Comparison of ENCODE assay signal across 18 cellular contexts in the genomic region with DNA sequence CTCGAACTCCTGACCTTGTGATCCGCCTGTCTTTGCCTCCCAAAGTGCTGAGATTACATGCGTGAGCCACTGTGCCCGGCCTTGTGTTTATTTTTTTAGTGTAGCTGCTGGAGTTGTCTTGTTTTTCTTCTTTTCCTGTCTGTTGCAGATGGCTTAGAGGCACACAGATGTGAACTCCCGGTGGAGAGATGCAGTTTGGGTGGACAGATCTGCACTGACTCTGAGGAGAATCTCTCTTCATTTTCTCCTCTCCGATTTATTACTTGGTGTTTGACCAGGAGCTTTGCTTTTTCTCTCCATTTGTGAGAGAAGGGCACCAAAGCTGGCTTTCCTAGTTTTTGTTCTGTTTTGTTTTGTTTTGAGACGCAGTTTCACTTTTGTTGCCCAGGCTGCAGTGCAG.
DNase-seq lines count a peak whose midpoint lies in the region; FAIRE-seq and TF ChIP-seq lines count a peak whose summit lies in the region.
"Had no signal": no experiment of that assay in that cellular context is flagged by ENCODE, and none has a peak within 500 bp of the region (broad histone marks: within the 10 kb centered on the region; RNA-seq: fewer than 3 reads in every experiment).

No MANE protein-coding gene starts in this region.

- H3K9me3 ChIP-seq in astrocyte (ENCODE audit: insufficient read depth, low read depth, low read length) = no peaks in the 10 kb centered on the region
- no peaks in the 10 kb centered on the region for H3K9me3 ChIP-seq in skeletal muscle tissue (ENCODE audit: control insufficient read depth in 3 of 3, low read length in 3 of 3)

- H3K9ac ChIP-seq in astrocyte (ENCODE audit: low read length) (peak overlapping the region; percentile 23), skeletal muscle tissue (ENCODE audit: low read depth in 1 of 3, low read length in 3 of 3) (no peak overlapping the region)

- no peak overlapping the region for H3K4me3 Mint-ChIP-seq in astrocyte (ENCODE audit: unreplicated experiment)
- no peak overlapping the region for H3K4me3 Mint-ChIP-seq in activated T-helper 1 cell treated with anti-CD3 and anti-CD28 coated beads, Interleukin-12 subunit alpha, Interleukin-12 subunit beta, Interleukin-2, Interleukin-4 antibody, amounts not matched to agents 30 ng/mL and 10 ng/mL and 1 ng/mL, durations not matched to agents 14 hours and 24 hours and 36 hours
- H3K4me3 Mint-ChIP-seq: CD14-positive monocyte had no signal

- H3K27me3 ChIP-seq in astrocyte (ENCODE audit: insufficient read depth, low read length) = no peaks in the 10 kb centered on the region
- no peaks in the 10 kb centered on the region for H3K27me3 ChIP-seq in skeletal muscle tissue (ENCODE audit: control insufficient read depth in 3 of 3, insufficient read depth in 3 of 3, low read length in 3 of 3)

- peaks cover 17% of the 10 kb centered on the region for H3K79me2 ChIP-seq in astrocyte (ENCODE audit: insufficient read depth, low read length)

- peaks cover 1% of the 10 kb centered on the region for H3K36me3 Mint-ChIP-seq in astrocyte (ENCODE audit: low read depth, unreplicated experiment)
- H3K36me3 Mint-ChIP-seq in activated T-helper 1 cell treated with anti-CD3 and anti-CD28 coated beads, Interleukin-12 subunit alpha, Interleukin-12 subunit beta, Interleukin-2, Interleukin-4 antibody, amounts not matched to agents 30 ng/mL and 10 ng/mL and 1 ng/mL, durations not matched to agents 14 hours and 24 hours and 36 hours (ENCODE audit: low read depth) = no peaks in the 10 kb centered on the region
- H3K36me3 Mint-ChIP-seq: CD14-positive monocyte had no signal

- no peak overlapping the region for H2AFZ ChIP-seq in astrocyte (ENCODE audit: low read depth, low read length)

- H3K36me3 ChIP-seq in astrocyte (ENCODE audit: insufficient read depth, low read length) (no peaks in the 10 kb centered on the region), skeletal muscle tissue (ENCODE audit: control insufficient read depth in 3 of 3, insufficient read depth in 3 of 3, low read length in 3 of 3) (peaks cover 2 to 6% (median 3%) of the 10 kb centered on the region in 3 donors)

- H3K9me3 Mint-ChIP-seq in astrocyte (ENCODE audit: unreplicated experiment) = no peaks in the 10 kb centered on the region
- H3K9me3 Mint-ChIP-seq in activated T-helper 1 cell treated with anti-CD3 and anti-CD28 coated beads, Interleukin-12 subunit alpha, Interleukin-12 subunit beta, Interleukin-2, Interleukin-4 antibody, amounts not matched to agents 30 ng/mL and 10 ng/mL and 1 ng/mL, durations not matched to agents 14 hours and 24 hours and 36 hours = no peaks in the 10 kb centered on the region
- H3K9me3 Mint-ChIP-seq: CD14-positive monocyte had no signal

- H3K4me1 Mint-ChIP-seq in astrocyte (ENCODE audit: low read depth, unreplicated experiment) = peaks cover 18% of the 10 kb centered on the region
- no peaks in the 10 kb centered on the region for H3K4me1 Mint-ChIP-seq in activated T-helper 1 cell treated with anti-CD3 and anti-CD28 coated beads, Interleukin-12 subunit alpha, Interleukin-12 subunit beta, Interleukin-2, Interleukin-4 antibody, amounts not matched to agents 30 ng/mL and 10 ng/mL and 1 ng/mL, durations not matched to agents 14 hours and 24 hours and 36 hours (ENCODE audit: low read depth)

- intact Hi-C loops in activated T-helper 1 cell treated with anti-CD3 and anti-CD28 coated beads, Interleukin-12 subunit alpha, Interleukin-12 subunit beta, Interleukin-2, Interleukin-4 antibody, amounts not matched to agents 30 ng/mL and 10 ng/mL and 1 ng/mL, durations not matched to agents 14 hours and 24 hours and 36 hours (cut with micrococcal nuclease) = no loop called here

- no peak overlapping the region for H3K4me2 ChIP-seq in astrocyte (ENCODE audit: low read length)

- no peak overlapping the region for H3K27ac Mint-ChIP-seq in astrocyte (ENCODE audit: unreplicated experiment)
- no peak overlapping the region for H3K27ac Mint-ChIP-seq in activated T-helper 1 cell treated with anti-CD3 and anti-CD28 coated beads, Interleukin-12 subunit alpha, Interleukin-12 subunit beta, Interleukin-2, Interleukin-4 antibody, amounts not matched to agents 30 ng/mL and 10 ng/mL and 1 ng/mL, durations not matched to agents 14 hours and 24 hours and 36 hours

- H3K27ac ChIP-seq in astrocyte (ENCODE audit: low read depth, low read length) (peak overlapping the region; percentile 71), skeletal muscle tissue (ENCODE audit: low read depth, low read length) (peak overlapping the region; percentile 66)
- H3K27ac ChIP-seq: HL-60 had no signal

- no peaks in the 10 kb centered on the region for H3K27me3 Mint-ChIP-seq in astrocyte (ENCODE audit: low read depth, unreplicated experiment)
- H3K27me3 Mint-ChIP-seq in activated T-helper 1 cell treated with anti-CD3 and anti-CD28 coated beads, Interleukin-12 subunit alpha, Interleukin-12 subunit beta, Interleukin-2, Interleukin-4 antibody, amounts not matched to agents 30 ng/mL and 10 ng/mL and 1 ng/mL, durations not matched to agents 14 hours and 24 hours and 36 hours (ENCODE audit: insufficient read depth) = no peaks in the 10 kb centered on the region

- H3K4me1 ChIP-seq in astrocyte (ENCODE audit: insufficient read depth, low read length) (peaks cover 28% of the 10 kb centered on the region), skeletal muscle tissue (ENCODE audit: control insufficient read depth in 3 of 3, insufficient read depth in 3 of 3, low read length in 3 of 3) (peaks cover 20 to 32% (median 24%) of the 10 kb centered on the region in 3 donors)

- no peaks in the 10 kb centered on the region for H4K20me1 ChIP-seq in astrocyte (ENCODE audit: insufficient read depth, low read length)

- TF ChIP-seq CTCF in astrocyte (IDR thresholded peaks at IDR 0.05; ENCODE audit: insufficient read depth, low read depth, low read length) = no peak

- FAIRE-seq in astrocyte (lab: Jason Lieb, UNC) = no peak
- FAIRE-seq: GM18507 had no signal

- DNase-seq in EH (ENCODE audit: low read depth) (peak; percentile 19), astrocyte (ENCODE audit: low read depth) (no peak), fibroblast of peridontal ligament (ENCODE audit: extremely low read depth) (peak; percentile 35), SW 1271 (lab: John Stamatoyannopoulos, UW) (no peak)
- DNase-seq in stimulated activated CD4-positive, alpha-beta T cell treated with anti-CD3 and anti-CD28 coated beads, Interleukin-15, amount 100 ng/mL, for 24 hours = no peak
- DNase-seq in activated T-helper 1 cell treated with anti-CD3 and anti-CD28 coated beads, Interleukin-12 subunit alpha, Interleukin-12 subunit beta, Interleukin-2, Interleukin-4 antibody, amounts not matched to agents 30 ng/mL and 10 ng/mL and 1 ng/mL, durations not matched to agents 14 hours and 24 hours and 36 hours (ENCODE audit: low spot score) = no peak
- DNase-seq: COR-L47, DMS53, KBM-7, NCI-H1092 treated with DMSO at 0.1 percent for 48 hours, NCI-H1694, NCI-H345, NCI-H69, PC-3 had no signal

- H3K4me3 ChIP-seq in astrocyte (ENCODE audit: insufficient read depth, low read depth, low read length) (no peak overlapping the region), skeletal muscle tissue (ENCODE audit: low read length in 3 of 3) (no peak overlapping the region)

Comparison
In these comparisons a context has a peak if more than half of its experiments do, and no peak if none do; other contexts are left out.
1. DNase-seq: peak in EH (single experiment) and fibroblast of peridontal ligament (single experiment); none in astrocyte (single experiment), SW 1271 (0 of 2), stimulated activated CD4-positive, alpha-beta T cell treated with anti-CD3 and anti-CD28 coated beads, Interleukin-15, amount 100 ng/mL, for 24 hours (single experiment) and activated T-helper 1 cell treated with anti-CD3 and anti-CD28 coated beads, Interleukin-12 subunit alpha, Interleukin-12 subunit beta, Interleukin-2, Interleukin-4 antibody, amounts not matched to agents 30 ng/mL and 10 ng/mL and 1 ng/mL, durations not matched to agents 14 hours and 24 hours and 36 hours (single experiment).